Comparison of ENCODE assay signal across 1 cellular context in genomic region chr2:100989666-100990065, GRCh38.
TF ChIP-seq lines count a peak whose summit lies in the region.

No MANE protein-coding gene starts in this region.

TF ChIP-seq in HepG2, 621 proteins besides CTCF, POLR2A, EP300 and RAD21 (continued from another document):
- TF ChIP-seq E2F1 (CRISPR knock-in tag; IDR thresholded peaks at IDR 0.05) (no peak), RBM22 (optimal IDR thresholded peaks at IDR 0.05; ENCODE audit: low read length) (peak; percentile 38)
